In genomic region chr20:63544241-63544957, GRCh38 we compare ENCODE assay signal across 18 cellular contexts. TPM values are rescaled to one million over a fixed set of nuclear protein-coding genes. Genes with fewer than 3 reads are reported as not detected.
"Had no signal": no experiment of that assay in that cellular context is flagged by ENCODE, and none has a peak within 500 bp of the region (broad histone marks: within the 10 kb centered on the region; RNA-seq: fewer than 3 reads in every experiment).

No MANE protein-coding gene starts in this region.

- H3K4me1 ChIP-seq: ascending aorta, lower lobe of right lung, pancreas, thyroid gland, uterus had no signal

- FAIRE-seq: frontal cortex, pancreas had no signal

- H3K36me3 ChIP-seq: ascending aorta, lower lobe of right lung, pancreas, thyroid gland, uterus had no signal

- H3K27ac ChIP-seq: ascending aorta, lower lobe of right lung, pancreas, thyroid gland, uterus had no signal

- H3K9me3 ChIP-seq: ascending aorta, lower lobe of right lung, pancreas, thyroid gland, uterus had no signal

- H3K4me1 Mint-ChIP-seq: mesothelial cell of epicardium, neural crest cell had no signal

- H3K4me3 ChIP-seq: ascending aorta, lower lobe of right lung, pancreas, thyroid gland, uterus had no signal

- H3K4me3 Mint-ChIP-seq: activated naive CD4-positive, alpha-beta T cell treated with anti-CD3 and anti-CD28 coated beads for 36 hours; activated naive CD8-positive, alpha-beta T cell treated with anti-CD3 and anti-CD28 coated beads, Interleukin-2, amount 50 U/mL, for 24 hours; activated T-helper 17 cell treated with anti-CD3 and anti-CD28 coated beads, Interleukin-2, amount 50 U/mL, for 72 hours; dendritic cell treated with granulocyte-macrophage colony-stimulating factor and Interleukin-4, amounts not matched to agents 40 ng/mL and 50 ng/mL, for 4 days; effector memory CD8-positive, alpha-beta T cell; mesothelial cell of epicardium; stimulated activated memory B cell treated with anti-CD40 and anti-IgM and Interleukin-4, amounts not matched to agents 10 μg/mL and 1 μg/mL and 100 μg/mL, for 72 hours had no signal

- H3K9me3 Mint-ChIP-seq: activated naive CD4-positive, alpha-beta T cell treated with anti-CD3 and anti-CD28 coated beads for 36 hours; activated naive CD8-positive, alpha-beta T cell treated with anti-CD3 and anti-CD28 coated beads, Interleukin-2, amount 50 U/mL, for 24 hours; activated T-helper 17 cell treated with anti-CD3 and anti-CD28 coated beads, Interleukin-2, amount 50 U/mL, for 72 hours; dendritic cell treated with granulocyte-macrophage colony-stimulating factor and Interleukin-4, amounts not matched to agents 40 ng/mL and 50 ng/mL, for 4 days; effector memory CD8-positive, alpha-beta T cell; mesothelial cell of epicardium; neural crest cell; stimulated activated memory B cell treated with anti-CD40 and anti-IgM and Interleukin-4, amounts not matched to agents 10 μg/mL and 1 μg/mL and 100 μg/mL, for 72 hours had no signal

- H3K27ac Mint-ChIP-seq: activated naive CD4-positive, alpha-beta T cell treated with anti-CD3 and anti-CD28 coated beads for 36 hours; activated naive CD8-positive, alpha-beta T cell treated with anti-CD3 and anti-CD28 coated beads, Interleukin-2, amount 50 U/mL, for 24 hours; dendritic cell treated with granulocyte-macrophage colony-stimulating factor and Interleukin-4, amounts not matched to agents 40 ng/mL and 50 ng/mL, for 4 days; effector memory CD8-positive, alpha-beta T cell; mesothelial cell of epicardium; stimulated activated memory B cell treated with anti-CD40 and anti-IgM and Interleukin-4, amounts not matched to agents 10 μg/mL and 1 μg/mL and 100 μg/mL, for 72 hours had no signal

- H3K27me3 ChIP-seq: ascending aorta, pancreas, thyroid gland, uterus had no signal

- H3K36me3 Mint-ChIP-seq: mesothelial cell of epicardium; stimulated activated memory B cell treated with anti-CD40 and anti-IgM and Interleukin-4, amounts not matched to agents 10 μg/mL and 1 μg/mL and 100 μg/mL, for 72 hours had no signal

- DNase-seq: activated CD4-positive, alpha-beta T cell treated with anti-CD3 and anti-CD28 coated beads, Interleukin-2, amount 50 U/mL, for 48 hours; activated naive CD4-positive, alpha-beta T cell treated with anti-CD3 and anti-CD28 coated beads for 36 hours; activated naive CD8-positive, alpha-beta T cell treated with anti-CD3 and anti-CD28 coated beads, Interleukin-2, amount 50 U/mL, for 24 hours; effector memory CD8-positive, alpha-beta T cell; left cardiac atrium; lower lobe of right lung; pancreas; thyroid gland; uterus had no signal

- ATAC-seq: activated naive CD8-positive, alpha-beta T cell treated with anti-CD3 and anti-CD28 coated beads, Interleukin-2, amount 50 U/mL, for 24 hours; activated T-helper 17 cell treated with anti-CD3 and anti-CD28 coated beads, Interleukin-2, amount 50 U/mL, for 72 hours; effector memory CD8-positive, alpha-beta T cell; left cardiac atrium; lower lobe of right lung; stimulated activated memory B cell treated with anti-CD40 and anti-IgM and Interleukin-4, amounts not matched to agents 10 μg/mL and 1 μg/mL and 100 μg/mL, for 72 hours had no signal

RNA-seq across cellular contexts. Expression of gene SRMS, which starts 3.1 kb away (rescaled TPM):
- total RNA-seq: activated naive CD4-positive, alpha-beta T cell treated with anti-CD3 and anti-CD28 coated beads for 36 hours; activated T-helper 17 cell treated with anti-CD3 and anti-CD28 coated beads, Interleukin-2, amount 50 U/mL, for 72 hours; ascending aorta; cerebellum; epithelial cell of proximal tubule; frontal cortex; left cardiac atrium; lower lobe of right lung; mesothelial cell of epicardium; neural crest cell; pancreas; thyroid gland; uterus had no signal
- polyA plus RNA-seq: pancreas had no signal

RNA-seq across cellular contexts. Expression of gene PTK6, which starts 7.2 kb away (rescaled TPM):
- total RNA-seq: ascending aorta, cerebellum, epithelial cell of proximal tubule, frontal cortex, neural crest cell had no signal

RNA-seq across cellular contexts. Expression of gene FNDC11, which starts 9.6 kb away (rescaled TPM):
- total RNA-seq: ascending aorta had no signal
